ENCODE assay signal across 1 cellular context in genomic region chr19:38869160-38869835, GRCh38.
TF ChIP-seq lines count a peak whose summit lies in the region.

No MANE protein-coding gene starts in this region.

TF ChIP-seq in WTC11, 78 proteins besides CTCF, POLR2A, EP300 and RAD21 (continued from another document):
- no peak for TF ChIP-seq ZNF281 (CRISPR knock-in tag; IDR thresholded peaks at IDR 0.05)
